In the genomic region with DNA sequence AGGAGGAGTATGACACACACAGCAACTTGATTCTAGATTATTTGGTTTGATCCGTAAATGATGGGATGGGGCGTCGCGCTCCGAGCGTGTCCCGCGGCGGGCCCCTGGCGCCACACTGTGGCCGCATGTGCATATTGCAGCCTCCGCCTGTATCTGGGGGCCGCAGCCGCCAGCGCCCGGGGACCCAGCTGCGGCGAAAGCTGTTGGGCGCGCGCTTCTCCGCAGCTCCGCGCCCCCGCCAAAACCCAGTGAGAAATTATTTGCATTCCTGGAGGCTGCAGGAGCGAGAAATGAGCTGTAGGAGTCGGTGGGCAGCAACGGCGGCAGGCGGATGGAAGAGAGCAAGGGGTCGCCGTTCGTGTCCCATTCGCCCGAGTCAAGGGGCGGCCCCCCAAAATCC, we compare ENCODE assay signal across 8 cellular contexts. TPM values are rescaled to one million over a fixed set of nuclear protein-coding genes. Genes with fewer than 3 reads are reported as not detected.
DNase-seq lines count a peak whose midpoint lies in the region; ATAC-seq, FAIRE-seq and TF ChIP-seq lines count a peak whose summit lies in the region.
"Not testable (repeated sequence)": the region's sequence is repeated elsewhere in the genome, so short reads cannot be mapped to it uniquely, and the experiment has no call there.

No MANE protein-coding gene starts in this region.

- H3K27ac Mint-ChIP-seq in brain (peak overlapping the region in 4 of 5 experiments; percentile 67 to 99 (median 94)), progenitor cell of endocrine pancreas (peak overlapping the region; percentile 99)

- H3K4me3 ChIP-seq in WERI-Rb-1 (ENCODE audit: low read depth, low read length): peak overlapping the region; percentile 54
- H3K4me3 ChIP-seq in hepatocyte: peak overlapping the region; percentile 93
- H3K4me3 ChIP-seq in vagina: peak overlapping the region; percentile 52 to 57

- H3K4me1 ChIP-seq in hepatocyte (ENCODE audit: insufficient read depth); vagina: not testable (repeated sequence)

- H3K79me2 ChIP-seq in hepatocyte: not testable (repeated sequence)

- H3K9me2 ChIP-seq in hepatocyte (replicated peaks; ENCODE audit: insufficient read depth): not testable (repeated sequence)

- WGBS in hepatocyte (ENCODE audit: low lambda C conversion rate, missing lambda C conversion rate): 2% methylated on average over 33 of the region's 36 CpGs

- not testable (repeated sequence) for H3K27me3 ChIP-seq in WERI-Rb-1 (ENCODE audit: insufficient read depth, low read depth, severe bottlenecking); hepatocyte; vagina

- TF ChIP-seq CTCF in WERI-Rb-1 (IDR thresholded peaks at IDR 0.05; ENCODE audit: low read depth, low read length): peak; percentile 53
- TF ChIP-seq CTCF in brain (conservative IDR thresholded peaks at IDR 0.05): peak; percentile 76 to 81
- peak; percentile 42 for TF ChIP-seq CTCF in hepatocyte (IDR thresholded peaks at IDR 0.05; ENCODE audit: poor library complexity)
- TF ChIP-seq CTCF in progenitor cell of endocrine pancreas (IDR thresholded peaks at IDR 0.05; ENCODE audit: unreplicated experiment): peak; percentile 44
- TF ChIP-seq CTCF in vagina (IDR thresholded peaks at IDR 0.05): peak in 2 of 3 experiments; percentile 58 to 75

- not testable (repeated sequence) for H3K9me3 Mint-ChIP-seq in brain; progenitor cell of endocrine pancreas (ENCODE audit: low read depth)

- DNase-seq in GM12892 (ENCODE audit: insufficient read length): peak; percentile 21
- peak; percentile 37 for DNase-seq in NCI-H1105 (lab: John Stamatoyannopoulos, UW)
- peak; percentile 77 for DNase-seq in WERI-Rb-1
- peak; percentile 52 for DNase-seq in hepatocyte (ENCODE audit: low spot score)
- DNase-seq in progenitor cell of endocrine pancreas (ENCODE audit: low spot score, unreplicated experiment): peak; percentile 48
- not testable (repeated sequence) for DNase-seq in vagina (ENCODE audit: extremely low spot score in 2 of 2)

- TF ChIP-seq POLR2A in GM12892 (IDR thresholded peaks at IDR 0.05; ENCODE audit: low read depth, low read length); vagina (IDR thresholded peaks at IDR 0.05): not testable (repeated sequence)

- peak overlapping the region; percentile 73 to 99 (median 97) for H3K4me3 Mint-ChIP-seq in brain
- peak overlapping the region; percentile 98 for H3K4me3 Mint-ChIP-seq in progenitor cell of endocrine pancreas (ENCODE audit: low read depth)

- not testable (repeated sequence) for H3K4me1 Mint-ChIP-seq in brain; progenitor cell of endocrine pancreas (ENCODE audit: low read depth)

- not testable (repeated sequence) for H3K27me3 Mint-ChIP-seq in brain, progenitor cell of endocrine pancreas

- peak; percentile 76 for ATAC-seq in HG02840 (IDR thresholded peaks at IDR 0.05; ENCODE audit: low FRiP score, unreplicated experiment)

- not testable (repeated sequence) for FAIRE-seq in GM12892 (lab: Jason Lieb, UNC)

- H3K36me3 Mint-ChIP-seq in brain; progenitor cell of endocrine pancreas (ENCODE audit: insufficient read depth): not testable (repeated sequence)

- not testable (repeated sequence) for H3K9me3 ChIP-seq in WERI-Rb-1 (ENCODE audit: severe bottlenecking); hepatocyte (ENCODE audit: low read depth); vagina

- H3K4me2 ChIP-seq in hepatocyte: peak overlapping the region; percentile 85

- peak overlapping the region; percentile 100 for H2AFZ ChIP-seq in hepatocyte

- H4K20me1 ChIP-seq in hepatocyte (ENCODE audit: insufficient read depth, poor library complexity, severe bottlenecking): not testable (repeated sequence)

- intact Hi-C loops in vagina (cut with DNase I): not testable (repeated sequence)

- H3K36me3 ChIP-seq in WERI-Rb-1; hepatocyte (replicated peaks; ENCODE audit: insufficient read depth, low read depth); vagina: not testable (repeated sequence)

- H3K27ac ChIP-seq in WERI-Rb-1 (peak overlapping the region; percentile 83), hepatocyte (peak overlapping the region; percentile 94), vagina (peak overlapping the region; percentile 89)

RNA-seq across cellular contexts. Expression of a gene that starts 10.0 kb away (rescaled TPM):
- not detected for polyA plus RNA-seq in GM12892 (2012; ENCODE audit: missing spikeins)
- 4.6 TPM for polyA plus RNA-seq in brain (ENCODE audit: insufficient read depth, low read depth, low replicate concordance)
- total RNA-seq in hepatocyte: 0.07 and 0.24 TPM in 2 replicates
- polyA plus RNA-seq in hepatocyte: 0.52 and 1.00 TPM in 2 replicates
- not detected in 2 replicates for total RNA-seq in progenitor cell of endocrine pancreas
- total RNA-seq in vagina: 4.4 TPM
